ENCODE assay signal across 20 cellular contexts in the genomic region with DNA sequence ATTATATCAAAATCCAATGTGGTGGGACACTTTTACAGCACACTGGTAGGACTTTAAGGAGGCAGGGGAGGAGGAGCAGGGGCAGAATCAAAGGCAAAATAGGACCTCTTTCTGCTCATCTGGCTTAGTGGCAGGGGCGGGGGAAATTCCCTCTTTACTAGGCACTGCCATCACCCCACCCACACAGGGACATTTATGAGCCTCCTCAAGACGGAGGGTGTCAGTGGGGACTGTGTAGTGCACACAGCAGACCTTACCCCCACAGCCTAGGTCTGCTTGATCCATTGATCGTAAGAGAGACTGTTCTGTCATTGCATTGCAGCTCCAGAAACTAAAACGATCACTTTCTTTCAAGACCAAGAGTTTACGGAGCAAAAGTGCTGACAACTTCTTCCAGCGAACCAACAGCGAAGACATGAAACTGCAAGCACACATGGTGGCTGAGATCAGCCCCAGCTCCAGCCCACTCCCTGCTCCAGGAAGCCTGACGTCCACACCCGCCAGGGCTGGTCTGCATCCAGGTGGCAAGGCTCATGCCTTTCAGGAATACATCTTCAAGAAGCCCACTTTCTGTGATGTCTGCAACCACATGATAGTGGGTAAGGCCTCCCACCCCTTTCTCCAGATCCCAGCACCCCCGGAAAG.
"Had no signal": no experiment of that assay in that cellular context is flagged by ENCODE, and none has a peak within 500 bp of the region (broad histone marks: within the 10 kb centered on the region; RNA-seq: fewer than 3 reads in every experiment).

No MANE protein-coding gene starts in this region.

- H3K27me3 ChIP-seq: foreskin keratinocyte, neutrophil, right lobe of liver, transverse colon had no signal

- ATAC-seq: foreskin keratinocyte; left cardiac atrium; naive thymus-derived CD4-positive, alpha-beta T cell; psoas muscle; right lobe of liver; stimulated activated effector memory CD8-positive, alpha-beta T cell treated with anti-CD3 and anti-CD28 coated beads, Interleukin-12 subunit alpha, Interleukin-12 subunit beta, amount 100 ng/mL, for 72 hours had no signal

- DNase-seq: dermis blood vessel endothelial cell; effector CD4-positive, alpha-beta T cell; endodermal cell; erythroblast; foreskin keratinocyte; immature natural killer cell; left cardiac atrium; left ventricle myocardium inferior; naive thymus-derived CD4-positive, alpha-beta T cell; nephron progenitor cell; psoas muscle; retina; right lobe of liver; stimulated activated CD4-positive, alpha-beta T cell treated with anti-CD3 and anti-CD28 coated beads, Interleukin-4, amount 100 ng/mL, for 1 hour; stimulated activated CD8-positive, alpha-beta memory T cell treated with anti-CD3 and anti-CD28 coated beads, Interleukin-4, amount 100 ng/mL, for 48 hours; transverse colon had no signal

- H3K4me1 ChIP-seq: foreskin keratinocyte, left ventricle myocardium inferior, psoas muscle, right lobe of liver, transverse colon had no signal

- H3K27ac Mint-ChIP-seq: endodermal cell; immature natural killer cell; naive thymus-derived CD4-positive, alpha-beta T cell; nephron progenitor cell; stimulated activated effector memory CD8-positive, alpha-beta T cell treated with anti-CD3 and anti-CD28 coated beads, Interleukin-12 subunit alpha, Interleukin-12 subunit beta, amount 100 ng/mL, for 72 hours; stimulated activated naive CD8-positive, alpha-beta T cell treated with anti-CD3 and anti-CD28 coated beads, Interleukin-15, Interleukin-2, amounts not matched to agents 100 ng/mL and 50 ng/mL, for 24 hours had no signal

- H3K4me3 ChIP-seq: left ventricle myocardium inferior, psoas muscle, right lobe of liver, thoracic aorta, transverse colon had no signal

- H3K4me3 Mint-ChIP-seq: endodermal cell; immature natural killer cell; naive thymus-derived CD4-positive, alpha-beta T cell; nephron progenitor cell; stimulated activated effector memory CD8-positive, alpha-beta T cell treated with anti-CD3 and anti-CD28 coated beads, Interleukin-12 subunit alpha, Interleukin-12 subunit beta, amount 100 ng/mL, for 72 hours; stimulated activated naive CD8-positive, alpha-beta T cell treated with anti-CD3 and anti-CD28 coated beads, Interleukin-15, Interleukin-2, amounts not matched to agents 100 ng/mL and 50 ng/mL, for 24 hours had no signal

- H3K9me3 Mint-ChIP-seq: endodermal cell; nephron progenitor cell; stimulated activated naive CD8-positive, alpha-beta T cell treated with anti-CD3 and anti-CD28 coated beads, Interleukin-15, Interleukin-2, amounts not matched to agents 100 ng/mL and 50 ng/mL, for 24 hours had no signal

- H3K4me1 Mint-ChIP-seq: immature natural killer cell; naive thymus-derived CD4-positive, alpha-beta T cell; nephron progenitor cell; stimulated activated effector memory CD8-positive, alpha-beta T cell treated with anti-CD3 and anti-CD28 coated beads, Interleukin-12 subunit alpha, Interleukin-12 subunit beta, amount 100 ng/mL, for 72 hours had no signal

- H3K36me3 ChIP-seq: left ventricle myocardium inferior, neutrophil, right lobe of liver, thoracic aorta, transverse colon had no signal

- H3K36me3 Mint-ChIP-seq: immature natural killer cell; naive thymus-derived CD4-positive, alpha-beta T cell; stimulated activated effector memory CD8-positive, alpha-beta T cell treated with anti-CD3 and anti-CD28 coated beads, Interleukin-12 subunit alpha, Interleukin-12 subunit beta, amount 100 ng/mL, for 72 hours had no signal

- H3K9me3 ChIP-seq: left ventricle myocardium inferior, neutrophil, psoas muscle, right lobe of liver, thoracic aorta, transverse colon had no signal

- H3K27ac ChIP-seq: foreskin keratinocyte, left ventricle myocardium inferior, neutrophil, psoas muscle, right lobe of liver, thoracic aorta, transverse colon had no signal

- H3K27me3 Mint-ChIP-seq: stimulated activated naive CD8-positive, alpha-beta T cell treated with anti-CD3 and anti-CD28 coated beads, Interleukin-15, Interleukin-2, amounts not matched to agents 100 ng/mL and 50 ng/mL, for 24 hours had no signal
